ENCODE assay signal across 17 cellular contexts in genomic region chr6:53614676-53615075, GRCh38. TPM values are rescaled to one million over a fixed set of nuclear protein-coding genes. Genes with fewer than 3 reads are reported as not detected.
"Had no signal": no experiment of that assay in that cellular context is flagged by ENCODE, and none has a peak within 500 bp of the region (broad histone marks: within the 10 kb centered on the region; RNA-seq: fewer than 3 reads in every experiment).

No MANE protein-coding gene starts in this region.

- H3K36me3 ChIP-seq: gastrocnemius medialis, neutrophil, upper lobe of left lung had no signal

- H3K4me3 Mint-ChIP-seq: activated CD4-positive, alpha-beta T cell treated with anti-CD3 and anti-CD28 coated beads, Interleukin-2, amount 10 ng/mL, durations not matched to agents 7 days and 5 days; activated naive CD4-positive, alpha-beta T cell treated with anti-CD3 and anti-CD28 coated beads for 36 hours; activated T-helper 17 cell treated with anti-CD3 and anti-CD28 coated beads, Interleukin-2, amount 50 U/mL, for 72 hours; naive thymus-derived CD8-positive, alpha-beta T cell; stimulated activated effector memory CD8-positive, alpha-beta T cell treated with anti-CD3 and anti-CD28 coated beads, Interleukin-12 subunit alpha, Interleukin-12 subunit beta, amount 100 ng/mL, for 72 hours; T-helper 17 cell had no signal

- H3K4me2 ChIP-seq: smooth muscle cell had no signal

- H3K9me3 ChIP-seq: gastrocnemius medialis, neutrophil, upper lobe of left lung had no signal

- H3K36me3 Mint-ChIP-seq: naive thymus-derived CD8-positive, alpha-beta T cell; stimulated activated effector memory CD8-positive, alpha-beta T cell treated with anti-CD3 and anti-CD28 coated beads, Interleukin-12 subunit alpha, Interleukin-12 subunit beta, amount 100 ng/mL, for 72 hours had no signal

- H3K4me1 ChIP-seq: gastrocnemius medialis had no signal

- ATAC-seq: activated T-helper 17 cell treated with anti-CD3 and anti-CD28 coated beads, Interleukin-2, amount 50 U/mL, for 72 hours; gastrocnemius medialis; naive thymus-derived CD8-positive, alpha-beta T cell; right cardiac atrium; stimulated activated effector memory CD8-positive, alpha-beta T cell treated with anti-CD3 and anti-CD28 coated beads, Interleukin-12 subunit alpha, Interleukin-12 subunit beta, amount 100 ng/mL, for 72 hours; T-helper 17 cell had no signal

- H3K4me1 Mint-ChIP-seq: activated CD4-positive, alpha-beta T cell treated with anti-CD3 and anti-CD28 coated beads, Interleukin-2, amount 10 ng/mL, durations not matched to agents 7 days and 5 days; naive thymus-derived CD8-positive, alpha-beta T cell; stimulated activated effector memory CD8-positive, alpha-beta T cell treated with anti-CD3 and anti-CD28 coated beads, Interleukin-12 subunit alpha, Interleukin-12 subunit beta, amount 100 ng/mL, for 72 hours had no signal

- H3K4me3 ChIP-seq: coronary artery, gastrocnemius medialis, lung, smooth muscle cell, upper lobe of left lung had no signal

- DNase-seq: activated CD4-positive, alpha-beta T cell treated with anti-CD3 and anti-CD28 coated beads, Interleukin-2, amount 10 ng/mL, durations not matched to agents 7 days and 5 days; activated CD4-positive, CD25-positive, alpha-beta regulatory T cell; activated naive CD4-positive, alpha-beta T cell treated with anti-CD3 and anti-CD28 coated beads for 36 hours; activated T-cell treated with anti-CD3 and anti-CD28 coated beads for 4 hours; effector CD8-positive, alpha-beta T cell; gastrocnemius medialis; naive thymus-derived CD8-positive, alpha-beta T cell; right cardiac atrium; T-helper 17 cell had no signal

- H3K9me3 Mint-ChIP-seq: activated CD4-positive, alpha-beta T cell treated with anti-CD3 and anti-CD28 coated beads, Interleukin-2, amount 10 ng/mL, durations not matched to agents 7 days and 5 days; activated naive CD4-positive, alpha-beta T cell treated with anti-CD3 and anti-CD28 coated beads for 36 hours; activated T-helper 17 cell treated with anti-CD3 and anti-CD28 coated beads, Interleukin-2, amount 50 U/mL, for 72 hours; naive thymus-derived CD8-positive, alpha-beta T cell; stimulated activated effector memory CD8-positive, alpha-beta T cell treated with anti-CD3 and anti-CD28 coated beads, Interleukin-12 subunit alpha, Interleukin-12 subunit beta, amount 100 ng/mL, for 72 hours had no signal

- H3K27ac Mint-ChIP-seq: activated CD4-positive, alpha-beta T cell treated with anti-CD3 and anti-CD28 coated beads, Interleukin-2, amount 10 ng/mL, durations not matched to agents 7 days and 5 days; activated naive CD4-positive, alpha-beta T cell treated with anti-CD3 and anti-CD28 coated beads for 36 hours; activated T-helper 17 cell treated with anti-CD3 and anti-CD28 coated beads, Interleukin-2, amount 50 U/mL, for 72 hours; naive thymus-derived CD8-positive, alpha-beta T cell; stimulated activated effector memory CD8-positive, alpha-beta T cell treated with anti-CD3 and anti-CD28 coated beads, Interleukin-12 subunit alpha, Interleukin-12 subunit beta, amount 100 ng/mL, for 72 hours; T-helper 17 cell had no signal

- H3K27ac ChIP-seq: coronary artery, gastrocnemius medialis, neutrophil, upper lobe of left lung had no signal

- H3K27me3 ChIP-seq: gastrocnemius medialis, neutrophil, upper lobe of left lung had no signal

- FAIRE-seq: TTC549 had no signal

RNA-seq across cellular contexts. Expression of gene KLHL31, which starts 50.9 kb away (rescaled TPM):
- polyA plus RNA-seq: naive thymus-derived CD8-positive, alpha-beta T cell had no signal
